Comparison of ENCODE assay signal across 16 cellular contexts in genomic region chr14:100602621-100603020, GRCh38. TPM values are rescaled to one million over a fixed set of nuclear protein-coding genes. Genes with fewer than 3 reads are reported as not detected.
A peak's percentile ranks its signal among the peaks of the same experiment; 100 is the strongest.
DNase-seq lines count a peak whose midpoint lies in the region; ATAC-seq, FAIRE-seq and TF ChIP-seq lines count a peak whose summit lies in the region.
"Had no signal": no experiment of that assay in that cellular context is flagged by ENCODE, and none has a peak within 500 bp of the region (broad histone marks: within the 10 kb centered on the region; RNA-seq: fewer than 3 reads in every experiment).

No MANE protein-coding gene starts in this region.

- in situ Hi-C loops in HepG2 (cut with HindIII; ENCODE audit: extremely low pct_ligation_motif_present, low pct_unique_long_range_greater_than_20kb): no loop called here

- H3K4me3 ChIP-seq in bronchial epithelial cell (ENCODE audit: low read depth, low read length) (no peak overlapping the region), HepG2 (replicated peaks in 1 of 3; ENCODE audit: insufficient read depth in 1 of 3, low read depth in 2 of 3, low read length in 3 of 3) (no peak overlapping the region), psoas muscle (no peak overlapping the region)
- H3K4me3 ChIP-seq: BLaER1 treated with 17β-estradiol and CSF1 and Interleukin-3, amounts not matched to agents 10 nM and 100 nM had no signal

- H3K4me1 ChIP-seq in HepG2 (ENCODE audit: insufficient read depth, low read length) (no peaks in the 10 kb centered on the region), psoas muscle (no peaks in the 10 kb centered on the region)

- H3K27ac ChIP-seq in HepG2 (ENCODE audit: extremely low read length, insufficient read depth, low read length): no peak overlapping the region
- H3K27ac ChIP-seq in psoas muscle: no peak overlapping the region
- H3K27ac ChIP-seq: BLaER1 treated with 17β-estradiol and CSF1 and Interleukin-3, amounts not matched to agents 10 nM and 100 nM had no signal

- CTCF ChIA-PET in HepG2 (lab: Yijun Ruan, JAX; ENCODE audit: low intra/inter-chr PET ratio, low total read pairs): no interaction called here

- H3K36me3 ChIP-seq in bronchial epithelial cell (ENCODE audit: control insufficient read depth, insufficient read depth, low read length) (no peaks in the 10 kb centered on the region), HepG2 (replicated peaks in 1 of 2; ENCODE audit: control insufficient read depth in 1 of 2, insufficient read depth in 2 of 2, low read length in 2 of 2) (no peaks in the 10 kb centered on the region), psoas muscle (ENCODE audit: insufficient read depth in 1 of 2, low read depth in 1 of 2) (no peaks in the 10 kb centered on the region)
- H3K36me3 ChIP-seq: BLaER1 treated with 17β-estradiol and CSF1 and Interleukin-3, amounts not matched to agents 10 nM and 100 nM had no signal

- DNase-seq in activated CD4-positive, CD25-positive, alpha-beta regulatory T cell treated with anti-CD3 and anti-CD28 coated beads, Interleukin-2, amount 50 U/mL, for 72 hours: peak; percentile 2
- no peak for DNase-seq in activated CD4-positive, CD25-positive, alpha-beta regulatory T cell (lab: John Stamatoyannopoulos, UW)
- DNase-seq in bronchial epithelial cell (ENCODE audit: low read depth) (no peak), HepG2 (ENCODE audit: low spot score) (no peak), AG08395 (ENCODE audit: low spot score) (no peak), psoas muscle (no peak)
- DNase-seq: 8988T; Calu3; CD8-positive, alpha-beta T cell; DMS79 treated with DMSO at 0.1 percent for 48 hours; GF-D8; H9; IMR-90 had no signal

- 3% methylated on average over 5 of the region's 5 CpGs for WGBS in HepG2 (ENCODE audit: low lambda C conversion rate)
- WGBS in psoas muscle, 3 donors: 64 to 77% (median 67%) methylated on average over 5 of the region's 5 CpGs

- H3K9me3 ChIP-seq in HepG2 (ENCODE audit: low read length): no peaks in the 10 kb centered on the region
- H3K9me3 ChIP-seq in psoas muscle: peaks cover 10% of the 10 kb centered on the region

- no peak for TF ChIP-seq RAD21 in HepG2 (CRISPR knock-in tag; IDR thresholded peaks at IDR 0.05)

- no peak overlapping the region for H2AFZ ChIP-seq in HepG2 (ENCODE audit: low read length)

- POLR2A ChIA-PET in HepG2 (lab: Yijun Ruan, JAX): no interaction called here

- no peak for TF ChIP-seq EP300 in HepG2 (IDR thresholded peaks at IDR 0.05; ENCODE audit: low read depth in 2 of 2, low read length in 2 of 2)
- no peak for TF ChIP-seq EP300 in HepG2 (CRISPR knock-in tag; IDR thresholded peaks at IDR 0.05; ENCODE audit: borderline replicate concordance)

- H4K20me1 ChIP-seq in HepG2 (ENCODE audit: insufficient read depth, low read length): no peaks in the 10 kb centered on the region
- H4K20me1 ChIP-seq: BLaER1 treated with 17β-estradiol and CSF1 and Interleukin-3, amounts not matched to agents 10 nM and 100 nM had no signal

- no peaks in the 10 kb centered on the region for H3K79me2 ChIP-seq in HepG2 (ENCODE audit: insufficient read depth, low read length)

- H3K27me3 ChIP-seq in bronchial epithelial cell (ENCODE audit: control insufficient read depth, insufficient read depth, low read length) (peaks cover 1% of the 10 kb centered on the region), HepG2 (ENCODE audit: control insufficient read depth in 1 of 2, insufficient read depth in 2 of 2, low read length in 2 of 2) (peaks cover 5 to 47% of the 10 kb centered on the region in 2 experiments; a peak in 4 of 5 replicates), psoas muscle (ENCODE audit: insufficient read depth in 3 of 3, low read length in 2 of 3) (peaks cover 0 to 38% (median 5%) of the 10 kb centered on the region in 3 donors)
- H3K27me3 ChIP-seq: BLaER1 treated with 17β-estradiol and CSF1 and Interleukin-3, amounts not matched to agents 10 nM and 100 nM had no signal

- FAIRE-seq in bronchial epithelial cell (lab: Jason Lieb, UNC): peak; percentile 86
- no peak for FAIRE-seq in HepG2 (lab: Jason Lieb, UNC)

- no peak for TF ChIP-seq POLR2A in HepG2 (IDR thresholded peaks at IDR 0.05; ENCODE audit: insufficient read depth in 1 of 2, low read depth in 2 of 2, low read length in 2 of 2)

- TF ChIP-seq CTCF in bronchial epithelial cell (IDR thresholded peaks at IDR 0.05; ENCODE audit: insufficient read depth, low read length, severe bottlenecking): no peak
- no peak for TF ChIP-seq CTCF in HepG2 (CRISPR knock-in tag; IDR thresholded peaks at IDR 0.05)
- no peak for TF ChIP-seq CTCF in psoas muscle (IDR thresholded peaks at IDR 0.05)

- intact Hi-C loops in HepG2 (cut with micrococcal nuclease; ENCODE audit: unreplicated experiment): no loop called here
- intact Hi-C loops in psoas muscle (cut with DNase I): no loop called here

- no peak overlapping the region for H3K9ac ChIP-seq in HepG2 (ENCODE audit: insufficient read depth, low read depth, low read length)
- H3K9ac ChIP-seq: BLaER1 treated with 17β-estradiol and CSF1 and Interleukin-3, amounts not matched to agents 10 nM and 100 nM had no signal

- ATAC-seq in HepG2 (no peak), HG02623 (IDR thresholded peaks at IDR 0.05; ENCODE audit: unreplicated experiment) (no peak), psoas muscle (no peak)
- ATAC-seq: CD8-positive, alpha-beta T cell had no signal

- no peak overlapping the region for H3K4me2 ChIP-seq in HepG2 (ENCODE audit: low read depth, low read length)

- BruUV-seq in HepG2 (replicated peaks; lab: Mats Ljungman, UMichigan): no TSS peak

RNA-seq across cellular contexts. Expression of gene BEGAIN, which starts 15.4 kb away (rescaled TPM):
- total RNA-seq in bronchial epithelial cell: 0.51 and 1.1 TPM in 2 replicates
- not detected in 2 replicates for total RNA-seq in HepG2 (2016; rRNA removed; fragmentation: Illumina TruSeq; extraction: Trizol)
- total RNA-seq in HepG2 (2016; cell fraction: cytosol; rRNA removed; fragmentation: Illumina TruSeq; extraction: Trizol; ENCODE audit: low read depth): not detected in 2 replicates
- not detected in 2 replicates for total RNA-seq in HepG2 (2016; cell fraction: insoluble cytoplasmic fraction; rRNA removed; fragmentation: Illumina TruSeq; extraction: Trizol)
- not detected in 2 replicates for total RNA-seq in HepG2 (2016; cell fraction: membrane; rRNA removed; fragmentation: Illumina TruSeq; extraction: Trizol)
- total RNA-seq in HepG2 (2016; cell fraction: nucleus; rRNA removed; fragmentation: Illumina TruSeq; extraction: Trizol): not detected in 2 replicates
- polyA plus RNA-seq in HepG2 (2011; rRNA removed): not detected in 2 replicates
- polyA plus RNA-seq in HepG2 (2011; cell fraction: cytosol; rRNA removed): not detected in 2 replicates
- not detected in 2 replicates for polyA plus RNA-seq in HepG2 (2011; cell fraction: nucleus; rRNA removed)
- not detected in 2 replicates for polyA plus RNA-seq in HepG2 (2012)
- polyA plus RNA-seq in HepG2 (2016; cell fraction: cytosol; fragmentation: Illumina TruSeq; extraction: Trizol; ENCODE audit: low read depth): not detected in 2 replicates
- polyA plus RNA-seq in HepG2 (2016; cell fraction: insoluble cytoplasmic fraction; fragmentation: Illumina TruSeq; extraction: Trizol; ENCODE audit: low read depth): not detected in 2 replicates
- not detected in 2 replicates for polyA plus RNA-seq in HepG2 (2016; cell fraction: membrane; fragmentation: Illumina TruSeq; extraction: Trizol; ENCODE audit: low read depth)
- not detected in 2 replicates for polyA plus RNA-seq in HepG2 (2016; cell fraction: nucleus; fragmentation: Illumina TruSeq; extraction: Trizol; ENCODE audit: insufficient read depth, low read depth)
- 39.7 TPM in 1 of 2 replicates, not detected in the other for polyA minus RNA-seq in HepG2 (2011; rRNA and poly(A)+ RNA removed; ENCODE audit: low replicate concordance)
- polyA minus RNA-seq in HepG2 (2011; cell fraction: cytosol; rRNA and poly(A)+ RNA removed): 0.20 TPM in 1 of 2 replicates, not detected in the other
- polyA minus RNA-seq in HepG2 (2011; cell fraction: nucleus; rRNA and poly(A)+ RNA removed): 0.26 TPM in 1 of 2 replicates, not detected in the other
- total RNA-seq in psoas muscle: 1 to 10 TPM in 2 of 4 donors, under 1 TPM in 2; 0.13 to 1.0 (median 0.91) TPM
- polyA plus RNA-seq in psoas muscle: under 1 TPM in 2 of 3 donors, not detected in 1; 0.08 to 0.14 TPM
- total RNA-seq: B cell had no signal
